In the genomic region with DNA sequence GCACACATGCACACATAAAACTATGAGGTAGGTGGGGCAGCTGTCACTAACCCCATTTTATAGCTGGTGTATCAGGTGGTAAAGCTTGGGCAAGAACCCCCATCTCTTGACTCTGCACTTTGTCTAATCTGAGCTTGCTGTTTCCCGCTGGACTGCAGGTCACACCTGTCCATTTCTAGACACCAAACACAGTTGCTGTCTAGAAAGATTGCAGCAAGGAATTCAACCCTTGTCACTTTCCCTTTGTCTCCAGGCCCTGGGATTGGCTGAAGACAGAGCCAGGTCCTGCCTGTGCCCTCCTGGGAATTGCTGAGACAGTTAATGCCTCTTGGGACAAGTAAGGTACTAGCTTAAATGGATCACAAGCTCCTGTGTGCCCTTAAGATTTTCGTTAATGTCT, we compare ENCODE assay signal across 21 cellular contexts.
DNase-seq lines count a peak whose midpoint lies in the region; ATAC-seq, FAIRE-seq and TF ChIP-seq lines count a peak whose summit lies in the region.
"Had no signal": no experiment of that assay in that cellular context is flagged by ENCODE, and none has a peak within 500 bp of the region (broad histone marks: within the 10 kb centered on the region; RNA-seq: fewer than 3 reads in every experiment).

No MANE protein-coding gene starts in this region.

- peak overlapping the region; percentile 44 for H3K27ac Mint-ChIP-seq in activated CD8-positive, alpha-beta memory T cell treated with anti-CD3 and anti-CD28 coated beads, Interleukin-2, amount 10 ng/mL, durations not matched to agents 7 days and 5 days
- H3K27ac Mint-ChIP-seq: activated CD4-positive, alpha-beta memory T cell treated with anti-CD3 and anti-CD28 coated beads for 36 hours; WTC11 had no signal

- CTCF ChIA-PET in activated CD8-positive, alpha-beta memory T cell treated with anti-CD3 and anti-CD28 coated beads, Interleukin-2, amount 10 ng/mL, durations not matched to agents 7 days and 5 days (lab: Charles Lee), result interaction anchor here (1.4 kb wide), 1 partner anchor 78 kb away, joined by 4 read pairs; no protein-coding TSS in a partner anchor
- CTCF ChIA-PET in RWPE1 (lab: Yijun Ruan, JAX), result no interaction called here

- POLR2A ChIA-PET in RWPE1 (lab: Yijun Ruan, JAX; ENCODE audit: low non-redundant PET), result no interaction called here

- no peak overlapping the region for H3K4me3 Mint-ChIP-seq in activated CD8-positive, alpha-beta memory T cell treated with anti-CD3 and anti-CD28 coated beads, Interleukin-2, amount 10 ng/mL, durations not matched to agents 7 days and 5 days
- H3K4me3 Mint-ChIP-seq: activated CD4-positive, alpha-beta memory T cell treated with anti-CD3 and anti-CD28 coated beads for 36 hours; WTC11 had no signal

- DNase-seq in activated CD8-positive, alpha-beta memory T cell treated with anti-CD3 and anti-CD28 coated beads, Interleukin-2, amount 10 ng/mL, durations not matched to agents 7 days and 5 days, result no peak
- DNase-seq in activated CD8-positive, alpha-beta memory T cell treated with anti-CD3 and anti-CD28 coated beads, Interleukin-2, amount 50 U/mL, for 4 hours, result no peak
- no peak for DNase-seq in RWPE1 (ENCODE audit: low spot score)
- no peak for DNase-seq in kidney
- DNase-seq in SW 1271 (lab: John Stamatoyannopoulos, UW), result no peak
- no peak for DNase-seq in RPMI8226
- no peak for DNase-seq in SKM-1 treated with dmso at 0.1 percent for 144 hours (lab: John Stamatoyannopoulos, UW; ENCODE audit: unreplicated experiment)
- DNase-seq: ACHN; activated CD4-positive, alpha-beta memory T cell treated with anti-CD3 and anti-CD28 coated beads for 36 hours; activated gamma-delta T cell; activated T-cell treated with anti-CD3 and anti-CD28 coated beads for 4 hours; Calu3; EL; kidney glomerular epithelial cell; MG63; naive B cell; T1000 had no signal

- TF ChIP-seq CTCF in RWPE1 (conservative IDR thresholded peaks at IDR 0.05; ENCODE audit: low read depth) (no peak), kidney (IDR thresholded peaks at IDR 0.05; ENCODE audit: borderline replicate concordance, extremely low read depth, insufficient read depth) (no peak)

- peaks cover 25% of the 10 kb centered on the region for H3K4me1 Mint-ChIP-seq in activated CD8-positive, alpha-beta memory T cell treated with anti-CD3 and anti-CD28 coated beads, Interleukin-2, amount 10 ng/mL, durations not matched to agents 7 days and 5 days

- no peaks in the 10 kb centered on the region for H3K27me3 Mint-ChIP-seq in activated CD8-positive, alpha-beta memory T cell treated with anti-CD3 and anti-CD28 coated beads, Interleukin-2, amount 10 ng/mL, durations not matched to agents 7 days and 5 days
- H3K27me3 Mint-ChIP-seq: activated CD4-positive, alpha-beta memory T cell treated with anti-CD3 and anti-CD28 coated beads for 36 hours; naive B cell had no signal

- no peaks in the 10 kb centered on the region for H3K36me3 ChIP-seq in kidney (ENCODE audit: control insufficient read depth in 1 of 2, insufficient read depth in 2 of 2, low read length in 2 of 2)
- H3K36me3 ChIP-seq: MG63 had no signal

- peaks cover 3% of the 10 kb centered on the region for H3K36me3 Mint-ChIP-seq in activated CD8-positive, alpha-beta memory T cell treated with anti-CD3 and anti-CD28 coated beads, Interleukin-2, amount 10 ng/mL, durations not matched to agents 7 days and 5 days
- H3K36me3 Mint-ChIP-seq: naive B cell had no signal

- no peak overlapping the region for H3K9ac ChIP-seq in kidney (ENCODE audit: low read length in 2 of 2)

- no peaks in the 10 kb centered on the region for H3K9me3 ChIP-seq in kidney (ENCODE audit: control insufficient read depth in 1 of 2, low read length in 2 of 2)
- H3K9me3 ChIP-seq: MG63 had no signal

- H3K9me3 Mint-ChIP-seq in activated CD8-positive, alpha-beta memory T cell treated with anti-CD3 and anti-CD28 coated beads, Interleukin-2, amount 10 ng/mL, durations not matched to agents 7 days and 5 days (ENCODE audit: low read depth), result peaks cover 3% of the 10 kb centered on the region

- intact Hi-C loops in kidney (cut with DNase I), result no loop called here

- peaks cover 3 to 5% of the 10 kb centered on the region in 2 donors for H3K4me1 ChIP-seq in kidney (ENCODE audit: control insufficient read depth in 1 of 2, insufficient read depth in 1 of 2, low read depth in 1 of 2, low read length in 2 of 2)

- ATAC-seq in activated CD8-positive, alpha-beta memory T cell treated with anti-CD3 and anti-CD28 coated beads, Interleukin-2, amount 10 ng/mL, durations not matched to agents 7 days and 5 days, result no peak
- ATAC-seq in GM18520 (IDR thresholded peaks at IDR 0.05; ENCODE audit: unreplicated experiment), result no peak
- ATAC-seq: WTC11 had no signal

- H3K27ac ChIP-seq in RWPE1, result peak overlapping the region; percentile 69
- H3K27ac ChIP-seq in kidney (ENCODE audit: low read depth in 2 of 2, low read length in 2 of 2), result no peak overlapping the region

- peak overlapping the region; percentile 7 to 12 for H3K4me3 ChIP-seq in kidney (ENCODE audit: low read length in 2 of 2)
- H3K4me3 ChIP-seq: MG63, smooth muscle cell had no signal

- no peak for FAIRE-seq in kidney (lab: Jason Lieb, UNC)
- FAIRE-seq: endothelial cell of umbilical vein had no signal
